Comparison of ENCODE assay signal across 1 cellular context in the genomic region with DNA sequence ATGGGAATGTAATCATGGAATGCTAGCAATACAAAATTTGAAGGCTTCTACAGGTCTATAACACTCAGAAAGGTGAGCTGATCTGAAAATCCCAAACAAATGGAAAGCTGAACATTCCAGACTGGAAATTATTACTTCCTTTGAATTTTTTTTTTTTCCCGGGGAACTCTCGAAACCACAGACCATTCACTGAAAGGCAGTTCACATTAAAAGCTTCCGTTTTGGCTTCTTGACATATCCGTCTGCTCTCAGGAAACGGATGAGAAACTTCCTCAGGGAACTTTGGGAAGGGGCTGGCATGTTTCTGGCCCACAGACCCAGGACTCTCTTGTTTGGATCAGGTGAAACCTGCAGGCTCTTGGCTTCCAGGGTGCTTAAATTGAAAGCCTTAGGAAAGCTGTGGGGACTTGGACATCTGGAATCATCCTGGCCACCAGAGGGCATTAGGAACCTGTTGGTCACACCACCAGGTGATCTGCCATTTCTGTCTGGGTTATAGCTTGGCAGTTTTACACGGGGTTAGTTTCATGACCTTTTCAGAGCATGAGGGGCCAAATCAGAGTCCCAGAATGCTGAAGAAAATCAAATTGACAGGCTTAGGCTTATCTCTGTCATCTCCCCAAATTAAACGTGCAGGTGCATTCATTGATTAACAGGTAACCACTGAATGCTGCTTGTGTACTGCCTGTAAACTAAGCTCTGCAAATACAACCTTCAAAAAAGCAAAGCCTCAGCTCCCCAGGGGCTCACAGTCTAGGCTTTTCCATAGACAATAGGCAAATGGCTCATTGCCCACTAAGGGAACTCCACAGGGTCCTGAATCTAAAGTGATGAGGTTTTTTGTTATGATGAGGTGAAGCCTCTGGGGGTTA.
TF ChIP-seq lines count a peak whose summit lies in the region.

No MANE protein-coding gene starts in this region.

TF ChIP-seq in endothelial cell of umbilical vein, 7 proteins besides CTCF, POLR2A, EP300 and RAD21 (continued from another document):
- TF ChIP-seq EZH2 (IDR thresholded peaks at IDR 0.05; ENCODE audit: borderline replicate concordance, low read depth, low read length, severe bottlenecking): no peak
